In genomic region chr1:61043010-61043820, GRCh38 we compare ENCODE assay signal across 8 cellular contexts. TPM values are rescaled to one million over a fixed set of nuclear protein-coding genes. Genes with fewer than 3 reads are reported as not detected.
DNase-seq lines count a peak whose midpoint lies in the region; ATAC-seq and TF ChIP-seq lines count a peak whose summit lies in the region.

No MANE protein-coding gene starts in this region.

- no peak overlapping the region for H3K27ac Mint-ChIP-seq in T-helper 17 cell

- H3K36me3 Mint-ChIP-seq in T-helper 17 cell (ENCODE audit: low read depth) = peaks cover 2% of the 10 kb centered on the region

- TF ChIP-seq EP300 in Ishikawa (IDR thresholded peaks at IDR 0.05; ENCODE audit: borderline replicate concordance) (no peak), upper lobe of left lung (IDR thresholded peaks at IDR 0.05) (no peak)

- H3K4me3 Mint-ChIP-seq in T-helper 17 cell = peak overlapping the region; percentile 50

- peak; percentile 84 for TF ChIP-seq RAD21 in Ishikawa (IDR thresholded peaks at IDR 0.05; ENCODE audit: low read depth)

- peak overlapping the region; percentile 76 for H3K27ac ChIP-seq in prostate gland
- H3K27ac ChIP-seq in upper lobe of left lung = peak overlapping the region; percentile 69 to 87 (median 74)

- peaks cover 3% of the 10 kb centered on the region for H3K4me1 Mint-ChIP-seq in T-helper 17 cell

- H3K4me1 ChIP-seq in prostate gland (replicated peaks) = no peaks in the 10 kb centered on the region
- H3K4me1 ChIP-seq in upper lobe of left lung = peaks cover 3 to 17% (median 6%) of the 10 kb centered on the region in 4 donors

- H3K27me3 ChIP-seq in prostate gland (replicated peaks; ENCODE audit: insufficient read depth) = no peaks in the 10 kb centered on the region
- H3K27me3 ChIP-seq in upper lobe of left lung = no peaks in the 10 kb centered on the region

- ATAC-seq in T-helper 17 cell (peak; percentile 98), left ventricle myocardium superior (peak; percentile 98), upper lobe of left lung (ENCODE audit: low FRiP score in 2 of 2) (peak; percentile 93 to 98)

- TF ChIP-seq CTCF in prostate gland (IDR thresholded peaks at IDR 0.05) (peak; percentile 85 to 92 (median 87)), upper lobe of left lung (IDR thresholded peaks at IDR 0.05) (peak; percentile 78 to 94 (median 88))

- H3K27me3 Mint-ChIP-seq in T-helper 17 cell = peaks cover 48% of the 10 kb centered on the region

- TF ChIP-seq POLR2A in prostate gland (IDR thresholded peaks at IDR 0.05) (no peak), upper lobe of left lung (IDR thresholded peaks at IDR 0.05) (peak in 1 of 4 donors; percentile 49)

- DNase-seq in SIG-M5 treated with dmso at 0.1 percent for 504 hours (lab: John Stamatoyannopoulos, UW; ENCODE audit: unreplicated experiment) (peak; percentile 30), SIG-M5 (lab: John Stamatoyannopoulos, UW) (no peak), T-helper 17 cell (peak; percentile 61 to 87 (median 66)), amygdala (lab: John Stamatoyannopoulos, UW) (peak in 53 of 56 donors; percentile 23 to 89 (median 63)), left ventricle myocardium superior (peak; percentile 95), prostate gland (ENCODE audit: low spot score) (peak; percentile 79), upper lobe of left lung (peak; percentile 90 to 98)

- intact Hi-C loops in left ventricle myocardium superior (cut with micrococcal nuclease) (loop anchor here (2.0 to 10.0 kb wide), 4 partner anchors 68 to 1068 kb away; no protein-coding TSS in a partner anchor), prostate gland (cut with DNase I) (loop anchor here (2.0 to 10.0 kb wide), 5 partner anchors 72 to 1071 kb away; partner anchors contain the start of gene TM2D1)

- 12% methylated on average over 61 of the region's 85 CpGs for WGBS in prostate gland
- WGBS in upper lobe of left lung, 2 donors = 9 to 20% methylated on average over 24 to 57 of the region's 85 CpGs

- H3K9me3 ChIP-seq in T-helper 17 cell (ENCODE audit: control insufficient read depth, low read length, poor library complexity, severe bottlenecking) = no peaks in the 10 kb centered on the region
- no peaks in the 10 kb centered on the region for H3K9me3 ChIP-seq in prostate gland
- no peaks in the 10 kb centered on the region for H3K9me3 ChIP-seq in upper lobe of left lung

- H3K36me3 ChIP-seq in prostate gland (no peaks in the 10 kb centered on the region), upper lobe of left lung (no peaks in the 10 kb centered on the region)

- peak overlapping the region; percentile 41 to 46 for H3K4me3 ChIP-seq in prostate gland
- H3K4me3 ChIP-seq in upper lobe of left lung = peak overlapping the region; percentile 38 to 60 (median 52)

TF ChIP-seq in Ishikawa, 13 proteins besides CTCF, POLR2A, EP300 and RAD21:
- TF ChIP-seq TAF1 (IDR thresholded peaks at IDR 0.05; ENCODE audit: low read depth) (no peak), FOXM1 (IDR thresholded peaks at IDR 0.05; ENCODE audit: borderline replicate concordance, low read depth) (no peak; the same call in 1 of the 2 replicates), EGR1 (IDR thresholded peaks at IDR 0.05) (no peak), MAX (IDR thresholded peaks at IDR 0.05) (peak; percentile 42; the same call in 1 of the 2 replicates), TCF12 (IDR thresholded peaks at IDR 0.05; ENCODE audit: low read depth) (no peak)
TF ChIP-seq in Ishikawa: peak in this region for 1.

RNA-seq across cellular contexts. Expression of gene NFIA, which starts 39.1 kb away (rescaled TPM):
- total RNA-seq in T-helper 17 cell = 1 to 10 TPM; 5.0 to 5.2 TPM
- 102 TPM for total RNA-seq in left ventricle myocardium superior
- 10 to 100 TPM; 61.4 to 86.3 TPM for total RNA-seq in prostate gland
- total RNA-seq in upper lobe of left lung = 10 to 100 TPM; 33.5 to 94.3 (median 44.9) TPM

Comparison
In these comparisons a context has a peak if more than half of its experiments do, and no peak if none do; other contexts are left out.
1. RNA of gene NFIA, which starts 39.1 kb away (total RNA-seq): 102 TPM in left ventricle myocardium superior (single experiment), 61.4 to 86.3 TPM in prostate gland and 33.5 to 94.3 TPM in upper lobe of left lung; 5.0 to 5.2 TPM in T-helper 17 cell; every median in the first group is over 4 times any median in the second.
2. Peak in every context shown above with its lines, with median percentiles within 50 percentile points of each other: ATAC-seq.